In the genomic region with DNA sequence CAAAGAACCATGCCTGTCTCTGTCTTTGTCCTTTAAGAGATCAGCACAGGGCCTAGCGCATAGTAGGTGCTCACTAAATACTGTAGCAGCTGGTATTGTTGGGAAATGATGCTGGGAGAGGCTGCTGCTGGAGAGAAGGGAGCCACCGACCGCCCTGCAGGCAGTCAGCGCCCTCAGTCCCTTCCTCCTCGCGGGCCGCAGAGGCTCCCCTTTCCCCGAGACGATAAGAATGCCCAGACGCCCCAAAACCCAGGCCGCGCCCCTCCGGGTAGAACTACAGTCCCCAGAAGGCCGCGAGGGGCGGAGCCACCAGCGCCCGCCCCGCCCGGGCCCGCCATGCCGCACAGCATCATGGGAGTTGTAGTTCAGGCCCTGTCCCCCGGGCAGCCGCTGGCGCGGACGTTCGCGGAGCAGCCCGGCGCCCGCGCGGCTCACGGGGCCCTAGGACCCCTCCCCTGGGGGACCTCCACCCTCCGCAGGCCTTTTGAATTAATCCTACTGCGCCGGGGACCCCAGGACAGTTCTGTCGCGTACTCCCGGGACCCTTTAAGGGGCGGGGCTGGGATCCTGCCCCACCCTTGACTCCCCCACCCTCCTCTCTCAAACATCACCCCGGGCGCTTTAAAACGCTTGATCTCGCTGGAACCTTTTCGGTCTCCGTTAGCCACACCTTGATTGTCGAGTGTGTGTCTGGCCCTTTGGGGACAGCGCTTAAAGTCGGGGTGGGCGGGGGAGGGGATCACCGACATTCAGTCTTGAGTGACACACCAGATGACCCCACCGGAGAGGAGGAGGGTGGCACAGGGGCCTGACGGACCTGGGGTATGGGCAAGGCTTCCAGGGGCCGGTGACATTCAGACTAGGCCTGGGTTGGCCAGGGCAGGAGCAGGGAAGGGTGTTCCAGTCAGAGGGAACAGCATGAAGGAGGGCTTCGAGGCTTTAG, we compare ENCODE assay signal across 8 cellular contexts. TPM values are rescaled to one million over a fixed set of nuclear protein-coding genes. Genes with fewer than 3 reads are reported as not detected.
DNase-seq lines count a peak whose midpoint lies in the region; ATAC-seq and TF ChIP-seq lines count a peak whose summit lies in the region.

No MANE protein-coding gene starts in this region.

- peaks cover 1% of the 10 kb centered on the region for H3K27me3 Mint-ChIP-seq in endothelial cell (ENCODE audit: unreplicated experiment)

- TF ChIP-seq POLR2A in GM18505 (IDR thresholded peaks at IDR 0.05; ENCODE audit: borderline replicate concordance, extremely low read depth, insufficient read depth, insufficient read length) = no peak

- H3K4me1 Mint-ChIP-seq in endothelial cell (ENCODE audit: unreplicated experiment) = no peaks in the 10 kb centered on the region

- no peaks in the 10 kb centered on the region for H3K9me3 Mint-ChIP-seq in endothelial cell (ENCODE audit: unreplicated experiment)

- TF ChIP-seq CTCF in 22Rv1 (IDR thresholded peaks at IDR 0.05) (no peak), endothelial cell (IDR thresholded peaks at IDR 0.05; ENCODE audit: unreplicated experiment) (no peak)

- no peak overlapping the region for H3K27ac Mint-ChIP-seq in endothelial cell (ENCODE audit: unreplicated experiment)

- H3K27ac ChIP-seq in 22Rv1 = peak overlapping the region; percentile 56

- peak overlapping the region; percentile 83 for H3K4me3 Mint-ChIP-seq in endothelial cell (ENCODE audit: unreplicated experiment)

- ATAC-seq in GM18505 (IDR thresholded peaks at IDR 0.05; ENCODE audit: unreplicated experiment) (peak; percentile 73), HG03135 (IDR thresholded peaks at IDR 0.05; ENCODE audit: unreplicated experiment) (peak; percentile 88)

- DNase-seq in NOMO-1 treated with dmso at 0.1 percent for 144 hours (lab: John Stamatoyannopoulos, UW; ENCODE audit: unreplicated experiment) (peak; percentile 72), endothelial cell (ENCODE audit: low spot score) (peak; percentile 88), midbrain (lab: John Stamatoyannopoulos, UW) (peak; percentile 84)
- peak; percentile 63 for DNase-seq in activated CD8-positive, alpha-beta memory T cell treated with anti-CD3 and anti-CD28 coated beads, Interleukin-2, amount 50 U/mL, for 24 hours (ENCODE audit: extremely low read depth)
- peak; percentile 79 for DNase-seq in stimulated activated CD8-positive, alpha-beta memory T cell treated with anti-CD3 and anti-CD28 coated beads, Interleukin-15, amount 100 ng/mL, for 24 hours (ENCODE audit: low read depth)

- H3K36me3 Mint-ChIP-seq in endothelial cell (ENCODE audit: low read depth, unreplicated experiment) = no peaks in the 10 kb centered on the region

RNA-seq across cellular contexts. Expression of a gene that starts 24.8 kb away (rescaled TPM):
- 5.2 TPM for total RNA-seq in endothelial cell (ENCODE audit: unreplicated experiment)

Comparison
In these comparisons a context has a peak if more than half of its experiments do, and no peak if none do; other contexts are left out.
1. Peak in every context shown above with its lines: DNase-seq, ATAC-seq and H3K27ac ChIP-seq.